Comparison of ENCODE assay signal across 8 cellular contexts in genomic region chr17:40331743-40332641, GRCh38. TPM values are rescaled to one million over a fixed set of nuclear protein-coding genes. Genes with fewer than 3 reads are reported as not detected.
A peak's percentile ranks its signal among the peaks of the same experiment; 100 is the strongest.
DNase-seq lines count a peak whose midpoint lies in the region; TF ChIP-seq lines count a peak whose summit lies in the region.

No MANE protein-coding gene starts in this region.

- H3K27me3 ChIP-seq in WERI-Rb-1 (ENCODE audit: insufficient read depth, low read depth, severe bottlenecking), result no peaks in the 10 kb centered on the region

- peaks cover 21% of the 10 kb centered on the region for H3K36me3 ChIP-seq in WERI-Rb-1

- no peak overlapping the region for H3K27ac ChIP-seq in WERI-Rb-1

- H3K4me3 ChIP-seq in WERI-Rb-1 (ENCODE audit: low read depth, low read length), result no peak overlapping the region

- H3K9me3 ChIP-seq in WERI-Rb-1 (ENCODE audit: severe bottlenecking), result no peaks in the 10 kb centered on the region

- TF ChIP-seq CTCF in WERI-Rb-1 (IDR thresholded peaks at IDR 0.05; ENCODE audit: low read depth, low read length), result no peak

- DNase-seq in Daoy (ENCODE audit: low read depth), result peak; percentile 59
- DNase-seq in WERI-Rb-1, result peak; percentile 45
- peak; percentile 88 for DNase-seq in glomerular visceral epithelial cell (ENCODE audit: extremely low spot score)
- peak; percentile 81 for DNase-seq in putamen (ENCODE audit: low spot score)
- DNase-seq in GDM1 (lab: John Stamatoyannopoulos, UW), result no peak
- no peak for DNase-seq in stimulated activated CD4-positive, alpha-beta T cell treated with anti-CD3 and anti-CD28 coated beads, Interleukin-12 subunit alpha, Interleukin-12 subunit beta, amount 100 ng/mL, for 4 hours
- DNase-seq in cerebellar nuclear complex (lab: John Stamatoyannopoulos, UW), result no peak
- no peak for DNase-seq in NOMO-1 treated with DMSO at 0.1 percent for 48 hours (lab: John Stamatoyannopoulos, UW; ENCODE audit: unreplicated experiment)

RNA-seq across cellular contexts. Expression of gene RARA, which starts 23.0 kb away (rescaled TPM):
- total RNA-seq in Daoy (2014; rRNA removed; shearing (Covaris generic)), result 15.6 and 19.9 TPM in 2 replicates

RNA-seq across cellular contexts. Expression of gene GJD3, which starts 32.5 kb away (rescaled TPM):
- not detected in 2 replicates for total RNA-seq in Daoy (2014; rRNA removed; shearing (Covaris generic))

RNA-seq across cellular contexts. Expression of gene CDC6, which starts 44.3 kb away (rescaled TPM):
- total RNA-seq in Daoy (2014; rRNA removed; shearing (Covaris generic)), result 124 and 145 TPM in 2 replicates

Comparison
In these comparisons a context has a peak if more than half of its experiments do, and no peak if none do; other contexts are left out.
1. DNase-seq: peak in Daoy (single experiment), WERI-Rb-1 (single experiment), glomerular visceral epithelial cell (single experiment) and putamen (single experiment); none in GDM1 (single experiment), stimulated activated CD4-positive, alpha-beta T cell treated with anti-CD3 and anti-CD28 coated beads, Interleukin-12 subunit alpha, Interleukin-12 subunit beta, amount 100 ng/mL, for 4 hours (single experiment), cerebellar nuclear complex (0 of 2) and NOMO-1 treated with DMSO at 0.1 percent for 48 hours (single experiment).